8 cellular contexts compared by ENCODE assay signal in the genomic region with DNA sequence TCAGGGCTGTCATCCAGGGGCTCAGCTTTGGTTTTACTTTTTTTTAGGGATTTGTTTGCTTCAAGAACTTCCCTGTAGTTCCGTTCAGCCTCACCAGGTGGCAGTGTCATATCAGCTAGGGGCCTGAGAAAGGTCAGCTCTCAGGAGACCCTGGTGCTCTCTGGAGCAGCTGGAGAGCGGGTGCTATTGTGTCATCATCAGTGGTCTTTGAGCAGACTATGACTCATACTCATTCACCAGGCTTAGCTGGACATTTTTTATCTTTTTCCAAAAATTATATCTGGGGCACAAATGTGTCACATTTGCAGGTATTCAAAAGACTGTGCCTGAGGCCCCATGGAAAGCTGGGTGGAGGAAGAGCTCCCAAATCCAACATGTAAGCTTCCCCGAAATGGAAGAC. TPM values are rescaled to one million over a fixed set of nuclear protein-coding genes. Genes with fewer than 3 reads are reported as not detected.
DNase-seq lines count a peak whose midpoint lies in the region; ATAC-seq and TF ChIP-seq lines count a peak whose summit lies in the region.

No MANE protein-coding gene starts in this region.

- no peaks in the 10 kb centered on the region for H3K4me1 Mint-ChIP-seq in Calu3 (ENCODE audit: low read depth, unreplicated experiment)

- H3K4me1 ChIP-seq in GM23248 (ENCODE audit: insufficient read depth) (no peaks in the 10 kb centered on the region), adipocyte (ENCODE audit: control insufficient read depth, insufficient read depth, low read length) (no peaks in the 10 kb centered on the region)

- ATAC-seq in HG03432 (IDR thresholded peaks at IDR 0.05; ENCODE audit: unreplicated experiment) (no peak), HG02623 (IDR thresholded peaks at IDR 0.05; ENCODE audit: unreplicated experiment) (no peak)

- no peaks in the 10 kb centered on the region for H4K20me1 ChIP-seq in GM23248 (ENCODE audit: insufficient read depth)

- no peak overlapping the region for H3K4me3 Mint-ChIP-seq in Calu3 (ENCODE audit: low read depth, unreplicated experiment)

- peak; percentile 88 for TF ChIP-seq CTCF in Calu3 (IDR thresholded peaks at IDR 0.05; ENCODE audit: unreplicated experiment)

- H3K4me3 ChIP-seq in GM23248 = no peak overlapping the region
- H3K4me3 ChIP-seq in adipocyte (ENCODE audit: low read length) = no peak overlapping the region

- no peaks in the 10 kb centered on the region for H3F3A ChIP-seq in GM23248 (ENCODE audit: insufficient read depth)

- 28 to 32% methylated on average over 3 of the region's 3 CpGs for WGBS in GM23248 (ENCODE audit: low coverage in 1 of 2, low lambda C conversion rate in 2 of 2, missing lambda C conversion rate in 2 of 2), 2 experiments

- H3K27ac Mint-ChIP-seq in Calu3 (ENCODE audit: unreplicated experiment) = no peak overlapping the region

- H3K4me2 ChIP-seq in GM23248 (ENCODE audit: unreplicated experiment) = no peak overlapping the region

- no peak overlapping the region for H2AFZ ChIP-seq in GM23248

- H3K36me3 ChIP-seq in GM23248 (ENCODE audit: low read depth) = no peaks in the 10 kb centered on the region
- H3K36me3 ChIP-seq in adipocyte (ENCODE audit: control insufficient read depth, insufficient read depth, low read length, severe bottlenecking) = no peaks in the 10 kb centered on the region

- no TSS peak for BruUV-seq in Calu3 (replicated peaks; lab: Mats Ljungman, UMichigan)

- peak; percentile 75 for DNase-seq in Calu3
- DNase-seq in GM23248 = peak; percentile 69
- peak; percentile 79 for DNase-seq in NCI-H2196 (lab: John Stamatoyannopoulos, UW; ENCODE audit: unreplicated experiment)
- peak; percentile 77 for DNase-seq in adipocyte (ENCODE audit: low read depth)
- peak; percentile 50 for DNase-seq in iPS DF 19.7 (ENCODE audit: low read depth, low spot score)
- peak; percentile 9 for DNase-seq in stimulated activated CD8-positive, alpha-beta memory T cell treated with anti-CD3 and anti-CD28 coated beads, Interleukin-7, amount 100 ng/mL, for 24 hours (ENCODE audit: low read depth)

- no peak overlapping the region for H3K27ac ChIP-seq in GM23248

- H3K79me2 ChIP-seq in GM23248 (ENCODE audit: insufficient read depth) = no peaks in the 10 kb centered on the region

- CTCF ChIA-PET in Calu3 (lab: Charles Lee) = interaction anchor here (0.6 to 2.3 kb wide), 10 partner anchors 9 to 157 kb away, joined by 3 to 20 read pairs (median 5); partner anchors contain the start of gene PROM2

- no peaks in the 10 kb centered on the region for H3K27me3 Mint-ChIP-seq in Calu3 (ENCODE audit: unreplicated experiment)

- no peaks in the 10 kb centered on the region for H3K9me3 ChIP-seq in GM23248 (ENCODE audit: low read depth)
- peaks cover under 1% of the 10 kb centered on the region for H3K9me3 ChIP-seq in adipocyte (ENCODE audit: control insufficient read depth, low read length)

- H3K27me3 ChIP-seq in GM23248 (replicated peaks; ENCODE audit: insufficient read depth) (0 out of 2 replicates have a peak, but pooled peaks cover 6% of the 10 kb centered on the region), adipocyte (replicated peaks; ENCODE audit: control insufficient read depth, insufficient read depth, low read length) (no peaks in the 10 kb centered on the region)

- in situ Hi-C loops in GM23248 (cut with MboI) = no loop called here

- no peaks in the 10 kb centered on the region for H3K9me2 ChIP-seq in GM23248 (ENCODE audit: insufficient read depth)

- H3K9me3 Mint-ChIP-seq in Calu3 (ENCODE audit: low read depth, unreplicated experiment) = peaks cover 4% of the 10 kb centered on the region

- intact Hi-C loops in Calu3 (cut with micrococcal nuclease; ENCODE audit: unreplicated experiment) = loop anchor here (1.0 to 2.0 kb wide), 2 partner anchors 84 to 497 kb away; no protein-coding TSS in a partner anchor

- H3K9ac ChIP-seq in GM23248 (no peak overlapping the region), adipocyte (ENCODE audit: low read length) (no peak overlapping the region)

- H3K36me3 Mint-ChIP-seq in Calu3 (ENCODE audit: insufficient read depth, unreplicated experiment) = no peaks in the 10 kb centered on the region

RNA-seq across cellular contexts. Expression of gene ZNF892, which starts 24.4 kb away (rescaled TPM):
- total RNA-seq in Calu3 (2022) = 6.2 and 6.6 TPM in 2 replicates
- total RNA-seq in GM23248 (2014; rRNA removed; shearing (Covaris generic)) = 1.9 and 3.0 TPM in 2 replicates
- 0.79 and 1.0 TPM in 2 replicates for polyA plus RNA-seq in GM23248 (2016; fragmentation: Nextera tagmentation; extraction: Ambion mirVana)

RNA-seq across cellular contexts. Expression of gene PROM2, which starts 42.5 kb away (rescaled TPM):
- total RNA-seq in Calu3 (2022) = 24.7 and 29.9 TPM in 2 replicates
- total RNA-seq in GM23248 (2014; rRNA removed; shearing (Covaris generic)) = 0.22 TPM in 1 of 2 replicates, not detected in the other
- 0.25 TPM in 1 of 2 replicates, not detected in the other for polyA plus RNA-seq in GM23248 (2016; fragmentation: Nextera tagmentation; extraction: Ambion mirVana)

Comparison
In these comparisons a context has a peak if more than half of its experiments do, and no peak if none do; other contexts are left out.
1. DNase-seq: peak in every context shown above with its lines; median percentile 79 in NCI-H2196; 77 in adipocyte; 75 in Calu3; 69 in GM23248; 50 in iPS DF 19.7; 9 in stimulated activated CD8-positive, alpha-beta memory T cell treated with anti-CD3 and anti-CD28 coated beads, Interleukin-7, amount 100 ng/mL, for 24 hours.
2. RNA of gene PROM2, which starts 42.5 kb away (total RNA-seq): 24.7 to 29.9 TPM in Calu3; 0.22 TPM in GM23248; every median in the first group is over 10 times any median in the second.